Comparison of ENCODE assay signal across 9 cellular contexts in genomic region chr6:36963451-36964290, GRCh38. TPM values are rescaled to one million over a fixed set of nuclear protein-coding genes. Genes with fewer than 3 reads are reported as not detected.
DNase-seq lines count a peak whose midpoint lies in the region; ATAC-seq, FAIRE-seq and TF ChIP-seq lines count a peak whose summit lies in the region.
"Had no signal": no experiment of that assay in that cellular context is flagged by ENCODE, and none has a peak within 500 bp of the region (broad histone marks: within the 10 kb centered on the region; RNA-seq: fewer than 3 reads in every experiment).

No MANE protein-coding gene starts in this region.

- peaks cover 0 to 8% (median 0%) of the 10 kb centered on the region in 3 donors for H3K4me1 ChIP-seq in pancreas

- peak overlapping the region in 1 of 4 donors; percentile 19 for H3K27ac ChIP-seq in pancreas

- peaks cover 30% of the 10 kb centered on the region for H3K36me3 Mint-ChIP-seq in brain
- H3K36me3 Mint-ChIP-seq: activated naive CD8-positive, alpha-beta T cell had no signal

- no peak overlapping the region for H3K4me3 Mint-ChIP-seq in brain

- TF ChIP-seq CTCF in brain (conservative IDR thresholded peaks at IDR 0.05) = no peak
- no peak for TF ChIP-seq CTCF in pancreas (IDR thresholded peaks at IDR 0.05)

- peaks cover 8% of the 10 kb centered on the region for H3K36me3 ChIP-seq in H7 (replicated peaks; ENCODE audit: control insufficient read depth, insufficient read depth, low read length)
- H3K36me3 ChIP-seq in pancreas = peaks cover 0 to 6% (median 6%) of the 10 kb centered on the region in 3 donors

- H3K9me3 ChIP-seq in pancreas = no peaks in the 10 kb centered on the region

- H3K27ac Mint-ChIP-seq in brain = peak overlapping the region in 3 of 5 experiments; percentile 69 to 93 (median 83)
- H3K27ac Mint-ChIP-seq: activated naive CD8-positive, alpha-beta T cell had no signal

- 52 to 57% methylated on average over 11 of the region's 11 CpGs for WGBS in pancreas, 2 donors

- H3K4me1 Mint-ChIP-seq in brain = peaks cover 32% of the 10 kb centered on the region

- H3K27me3 ChIP-seq in H7 (ENCODE audit: control insufficient read depth, insufficient read depth, low read length) (no peaks in the 10 kb centered on the region), pancreas (no peaks in the 10 kb centered on the region)

- peaks cover 4% of the 10 kb centered on the region for H3K27me3 Mint-ChIP-seq in brain
- H3K27me3 Mint-ChIP-seq: activated naive CD8-positive, alpha-beta T cell had no signal

- ATAC-seq in pancreas (peak; percentile 42 to 65 (median 54)), HG03045 (IDR thresholded peaks at IDR 0.05; ENCODE audit: unreplicated experiment) (no peak)

- no peaks in the 10 kb centered on the region for H3K9me3 Mint-ChIP-seq in brain

- intact Hi-C loops in pancreas (cut with DNase I) = no loop called here

- H3K4me3 ChIP-seq in H7 (ENCODE audit: insufficient read depth, low read depth, low read length) (no peak overlapping the region), pancreas (no peak overlapping the region)

- DNase-seq in H7 = peak; percentile 78
- peak; percentile 83 for DNase-seq in NCI-H2196 (lab: John Stamatoyannopoulos, UW; ENCODE audit: unreplicated experiment)
- peak in 4 of 6 donors; percentile 41 to 81 (median 73) for DNase-seq in pancreas
- DNase-seq in GOT3 (lab: John Stamatoyannopoulos, UW) = no peak
- no peak for DNase-seq in NCI-H1694 treated with DMSO at 0.1 percent for 48 hours (lab: John Stamatoyannopoulos, UW)
- no peak for DNase-seq in NCI-H524 treated with DMSO at 0.1 percent for 48 hours (lab: John Stamatoyannopoulos, UW)

- no peak for FAIRE-seq in pancreas (lab: Jason Lieb, UNC)

RNA-seq across cellular contexts. Expression of gene PI16, which starts 9.1 kb away (rescaled TPM):
- total RNA-seq in H7 (2014; rRNA removed; shearing (Covaris generic)) = not detected in 2 replicates
- polyA plus RNA-seq in brain (ENCODE audit: insufficient read depth, low read depth, low replicate concordance) (9.0 TPM), pancreas (1 to 10 TPM; 3.0 to 7.3 TPM)
- total RNA-seq in pancreas = 1 to 10 TPM in 2 of 6 donors, under 1 TPM in 4; 0.23 to 6.9 (median 0.72) TPM

RNA-seq across cellular contexts. Expression of gene MTCH1, which starts 22.3 kb away (rescaled TPM):
- total RNA-seq in H7 (2014; rRNA removed; shearing (Covaris generic)) = 286 and 299 TPM in 2 replicates
- polyA plus RNA-seq in brain (ENCODE audit: insufficient read depth, low read depth, low replicate concordance) = 468 TPM
- total RNA-seq in pancreas = 100 to 1,000 TPM in 2 of 6 donors, 10 to 100 TPM in 4; 83.6 to 102 (median 87.2) TPM
- 100 to 1,000 TPM in 1 of 2 donors, 10 to 100 TPM in 1; 66.8 to 146 TPM for polyA plus RNA-seq in pancreas

RNA-seq across cellular contexts. Expression of gene FGD2, which starts 41.8 kb away (rescaled TPM):
- 0.04 and 0.17 TPM in 2 replicates for total RNA-seq in H7 (2014; rRNA removed; shearing (Covaris generic))
- 0.58 TPM for polyA plus RNA-seq in brain (ENCODE audit: insufficient read depth, low read depth, low replicate concordance)
- 10 to 100 TPM in 1 of 6 donors, 1 to 10 TPM in 4, under 1 TPM in 1; 0.98 to 13.2 (median 3.3) TPM for total RNA-seq in pancreas
- polyA plus RNA-seq in pancreas = 1 to 10 TPM; 1.7 to 3.2 TPM

Comparison
In these comparisons a context has a peak if more than half of its experiments do, and no peak if none do; other contexts are left out.
1. DNase-seq: peak in H7 (single experiment), NCI-H2196 (single experiment) and pancreas (4 of 6); none in GOT3 (single experiment), NCI-H1694 treated with DMSO at 0.1 percent for 48 hours (single experiment) and NCI-H524 treated with DMSO at 0.1 percent for 48 hours (single experiment).